12 cellular contexts compared by ENCODE assay signal in the genomic region with DNA sequence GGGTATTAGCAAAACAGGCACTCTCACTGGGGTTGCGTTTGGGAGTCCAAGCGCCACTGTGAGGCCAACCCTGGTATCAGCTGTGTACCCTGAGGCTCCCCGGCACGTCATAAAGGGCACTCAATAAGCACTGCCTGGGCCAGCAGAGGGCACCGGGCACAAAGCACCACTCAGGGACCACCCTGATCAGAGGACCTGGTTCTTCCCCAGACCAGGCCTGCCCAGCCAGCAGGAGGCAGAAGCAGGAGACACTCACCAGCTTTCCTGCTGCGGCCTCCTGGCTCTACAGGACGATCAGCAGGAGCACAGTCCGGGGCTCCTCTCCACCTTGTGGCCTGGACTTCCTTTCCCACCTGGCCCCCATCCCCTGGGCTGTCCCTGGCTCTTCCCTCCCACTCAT. TPM values are rescaled to one million over a fixed set of nuclear protein-coding genes. Genes with fewer than 3 reads are reported as not detected.
DNase-seq lines count a peak whose midpoint lies in the region; ATAC-seq, FAIRE-seq and TF ChIP-seq lines count a peak whose summit lies in the region.
"Had no signal": no experiment of that assay in that cellular context is flagged by ENCODE, and none has a peak within 500 bp of the region (broad histone marks: within the 10 kb centered on the region; RNA-seq: fewer than 3 reads in every experiment).

No MANE protein-coding gene starts in this region.

- H3K4me1 Mint-ChIP-seq in CD14-positive monocyte (peaks cover 49% of the 10 kb centered on the region), H9 (peaks cover 38 to 50% of the 10 kb centered on the region in 2 experiments), type B pancreatic cell (ENCODE audit: unreplicated experiment) (peaks cover 24% of the 10 kb centered on the region)
- H3K4me1 Mint-ChIP-seq in activated T-helper 17 cell treated with anti-CD3 and anti-CD28 coated beads, Interleukin-2, amount 50 U/mL, for 72 hours, result peaks cover 21% of the 10 kb centered on the region

- H2BK120ac ChIP-seq in H9 (ENCODE audit: low read depth, low read length, poor library complexity, severe bottlenecking), result no peak overlapping the region

- intact Hi-C loops in CD14-positive monocyte (cut with micrococcal nuclease) (no loop called here), right lobe of liver (cut with DNase I) (no loop called here)

- ATAC-seq in activated T-helper 17 cell treated with anti-CD3 and anti-CD28 coated beads, Interleukin-2, amount 50 U/mL, for 72 hours (replicated peaks), result peak; percentile 31
- ATAC-seq in right lobe of liver, result peak in 3 of 4 donors; percentile 3 to 26 (median 10)

- peak; percentile 18 for TF ChIP-seq CTCF in CD14-positive monocyte (IDR thresholded peaks at IDR 0.05)
- TF ChIP-seq CTCF in H9 (conservative IDR thresholded peaks at IDR 0.05), result peak; percentile 65
- peak in 1 of 4 donors; percentile 5 for TF ChIP-seq CTCF in right lobe of liver (IDR thresholded peaks at IDR 0.05)
- TF ChIP-seq CTCF in type B pancreatic cell (conservative IDR thresholded peaks at IDR 0.05), result no peak

- no peak overlapping the region for H3K4me2 ChIP-seq in H9 (ENCODE audit: insufficient read depth, insufficient read length, low read length)

- H3T11ph ChIP-seq in H9 (ENCODE audit: low read length), result no peak overlapping the region

- H3K27ac Mint-ChIP-seq in CD14-positive monocyte (peak overlapping the region in 5 of 7 donors; percentile 18 to 77 (median 41)), H9 (peak overlapping the region; percentile 31 to 69 (median 65); a peak in 3 of 7 replicates), type B pancreatic cell (no peak overlapping the region)
- peak overlapping the region; percentile 62 for H3K27ac Mint-ChIP-seq in activated T-helper 17 cell treated with anti-CD3 and anti-CD28 coated beads, Interleukin-2, amount 50 U/mL, for 72 hours

- H4K91ac ChIP-seq in H9 (ENCODE audit: insufficient read length, low read depth, low read length), result no peak overlapping the region

- no peak overlapping the region for H2BK20ac ChIP-seq in H9 (ENCODE audit: low read depth, low read length, poor library complexity, severe bottlenecking)

- no peak overlapping the region for H2BK12ac ChIP-seq in H9 (ENCODE audit: insufficient read length, low read depth, low read length)

- H2BK15ac ChIP-seq in H9 (ENCODE audit: low read depth, low read length), result no peak overlapping the region

- no peak overlapping the region for H3K56ac ChIP-seq in H9 (ENCODE audit: insufficient read length, low read depth, low read length)

- H2AK5ac ChIP-seq in H9 (ENCODE audit: insufficient read length, low read length), result no peak overlapping the region

- no peak overlapping the region for H3K4me3 ChIP-seq in right lobe of liver
- H3K4me3 ChIP-seq: left ventricle myocardium inferior, thoracic aorta had no signal

- H3K4me3 Mint-ChIP-seq in CD14-positive monocyte (no peak overlapping the region), H9 (no peak overlapping the region), type B pancreatic cell (no peak overlapping the region)
- no peak overlapping the region for H3K4me3 Mint-ChIP-seq in activated T-helper 17 cell treated with anti-CD3 and anti-CD28 coated beads, Interleukin-2, amount 50 U/mL, for 72 hours

- DNase-seq in CD14-positive monocyte (ENCODE audit: low spot score) (no peak), H9 (peak; percentile 85), right lobe of liver (no peak), SW 1271 (lab: John Stamatoyannopoulos, UW) (no peak), type B pancreatic cell (ENCODE audit: extremely low spot score, unreplicated experiment) (no peak), midbrain (lab: John Stamatoyannopoulos, UW) (no peak), urothelium cell line (ENCODE audit: low spot score) (no peak)
- DNase-seq: left ventricle myocardium inferior, MM.1S, SHP77 had no signal

- H4K8ac ChIP-seq in H9 (replicated peaks; ENCODE audit: insufficient read length, low read depth, low read length), result no peak overlapping the region

- H3K27ac ChIP-seq in H9 (ENCODE audit: insufficient read length, low read depth, low read length), result no peak overlapping the region
- H3K27ac ChIP-seq in right lobe of liver, result no peak overlapping the region
- H3K27ac ChIP-seq: left ventricle myocardium inferior, thoracic aorta had no signal

- TF ChIP-seq POLR2A in right lobe of liver (IDR thresholded peaks at IDR 0.05), result no peak

- H4K5ac ChIP-seq in H9 (ENCODE audit: insufficient read length, low read depth, low read length), result no peak overlapping the region

- no peak overlapping the region for H3K9ac ChIP-seq in H9 (ENCODE audit: extremely low read depth, insufficient read length, low read length)

- peaks cover 0 to 39% (median 23%) of the 10 kb centered on the region in 4 donors for H3K36me3 ChIP-seq in right lobe of liver

- H3K9me3 Mint-ChIP-seq in CD14-positive monocyte (no peaks in the 10 kb centered on the region), H9 (no peaks in the 10 kb centered on the region; a peak in 1 of 5 replicates), type B pancreatic cell (no peaks in the 10 kb centered on the region)
- no peaks in the 10 kb centered on the region for H3K9me3 Mint-ChIP-seq in activated T-helper 17 cell treated with anti-CD3 and anti-CD28 coated beads, Interleukin-2, amount 50 U/mL, for 72 hours

- H4K20me1 ChIP-seq in H9 (ENCODE audit: control insufficient read depth, insufficient read depth, insufficient read length), result no peaks in the 10 kb centered on the region

- H2AFZ ChIP-seq in H9 (ENCODE audit: low read length), result no peak overlapping the region

- H3K27me3 Mint-ChIP-seq in CD14-positive monocyte (ENCODE audit: low read depth in 3 of 3) (no peaks in the 10 kb centered on the region), H9 (ENCODE audit: low read depth) (no peaks in the 10 kb centered on the region), type B pancreatic cell (no peaks in the 10 kb centered on the region)
- no peaks in the 10 kb centered on the region for H3K27me3 Mint-ChIP-seq in activated T-helper 17 cell treated with anti-CD3 and anti-CD28 coated beads, Interleukin-2, amount 50 U/mL, for 72 hours

- peaks cover 66 to 83% of the 10 kb centered on the region in 2 donors for H3K36me3 Mint-ChIP-seq in CD14-positive monocyte
- peaks cover 12 to 44% (median 29%) of the 10 kb centered on the region in 3 experiments; a peak in 6 of 7 replicates for H3K36me3 Mint-ChIP-seq in H9 (ENCODE audit: insufficient read depth in 1 of 3, low read depth in 3 of 3)
- H3K36me3 Mint-ChIP-seq in activated T-helper 17 cell treated with anti-CD3 and anti-CD28 coated beads, Interleukin-2, amount 50 U/mL, for 72 hours (ENCODE audit: low read depth), result peaks cover 75% of the 10 kb centered on the region
- peaks cover 10% of the 10 kb centered on the region for H3K36me3 Mint-ChIP-seq in type B pancreatic cell

- H3K79me1 ChIP-seq in H9 (ENCODE audit: insufficient read depth, low read depth, low read length, poor library complexity, severe bottlenecking), result peaks cover 2% of the 10 kb centered on the region

- H3K4ac ChIP-seq in H9 (ENCODE audit: low read depth, low read length), result no peak overlapping the region

- no peak overlapping the region for H3K18ac ChIP-seq in H9 (ENCODE audit: insufficient read length, low read depth, low read length)

- H3K27me3 ChIP-seq in H9 (ENCODE audit: insufficient read depth, low read length) (no peaks in the 10 kb centered on the region), right lobe of liver (no peaks in the 10 kb centered on the region)

- no peaks in the 10 kb centered on the region for H3K9me3 ChIP-seq in H9 (ENCODE audit: control insufficient read depth, low read depth, low read length)
- no peaks in the 10 kb centered on the region for H3K9me3 ChIP-seq in right lobe of liver
- H3K9me3 ChIP-seq: left ventricle myocardium inferior, thoracic aorta had no signal

- no peak overlapping the region for H3K23ac ChIP-seq in H9 (ENCODE audit: insufficient read length, low read depth, low read length)

- WGBS in H9 (ENCODE audit: extremely low coverage, insufficient read length, low lambda C conversion rate), result no CpG with 5 or more reads among the region's 8 CpGs
- 71% methylated on average over 1 of the region's 8 CpGs for WGBS in right lobe of liver (ENCODE audit: insufficient coverage, low coverage, low lambda C conversion rate, missing lambda C conversion rate)

- no peak overlapping the region for H3K14ac ChIP-seq in H9 (ENCODE audit: insufficient read depth, low read length)

- H3K4me1 ChIP-seq in H9 (ENCODE audit: insufficient read depth, low read length), result peaks cover 12% of the 10 kb centered on the region; the same call in 1 of the 2 replicates
- H3K4me1 ChIP-seq in right lobe of liver, result peaks cover 0 to 11% (median 0%) of the 10 kb centered on the region in 4 donors

- no peak overlapping the region for H2BK5ac ChIP-seq in H9 (ENCODE audit: insufficient read length, low read length)

- no peaks in the 10 kb centered on the region for H3K23me2 ChIP-seq in H9 (ENCODE audit: insufficient read length, low read depth, low read length, poor library complexity, severe bottlenecking)

- no peaks in the 10 kb centered on the region; the same call in 1 of the 2 replicates for H3K79me2 ChIP-seq in H9 (ENCODE audit: insufficient read depth, low read length)

- FAIRE-seq in urothelium cell line (lab: Jason Lieb, UNC), result no peak

RNA-seq across cellular contexts. Expression of gene MGAT1, which starts 12.6 kb away (rescaled TPM):
- polyA plus RNA-seq in CD14-positive monocyte, result 100 to 1,000 TPM; 385 to 523 TPM
- total RNA-seq in H9 (2021) (72.2 and 72.7 TPM in 2 replicates), right lobe of liver (100 to 1,000 TPM in 4 of 6 experiments, 10 to 100 TPM in 2; 99.7 to 136 (median 106) TPM), type B pancreatic cell (ENCODE audit: low replicate concordance) (74.8 and 93.4 TPM in 2 replicates)
- total RNA-seq in activated T-helper 17 cell treated with anti-CD3 and anti-CD28 coated beads, Interleukin-2, amount 50 U/mL, for 72 hours, result 100 to 1,000 TPM; 170 to 308 TPM

RNA-seq across cellular contexts. Expression of gene OR2Y1, which starts 50.2 kb away (rescaled TPM):
- polyA plus RNA-seq in CD14-positive monocyte, result not detected
- total RNA-seq in H9 (2021) (not detected in 2 replicates), right lobe of liver (not detected), type B pancreatic cell (ENCODE audit: low replicate concordance) (not detected in 2 replicates)
- total RNA-seq in activated T-helper 17 cell treated with anti-CD3 and anti-CD28 coated beads, Interleukin-2, amount 50 U/mL, for 72 hours, result not detected
- total RNA-seq: left ventricle myocardium inferior, thoracic aorta had no signal
